Comparison of ENCODE assay signal across 16 cellular contexts in genomic region chr13:71309905-71310304, GRCh38.
"Had no signal": no experiment of that assay in that cellular context is flagged by ENCODE, and none has a peak within 500 bp of the region (broad histone marks: within the 10 kb centered on the region; RNA-seq: fewer than 3 reads in every experiment).

No MANE protein-coding gene starts in this region.

- DNase-seq: activated CD4-positive, alpha-beta memory T cell treated with anti-CD3 and anti-CD28 coated beads for 36 hours; activated CD4-positive, alpha-beta T cell treated with anti-CD3 and anti-CD28 coated beads for 36 hours; activated CD8-positive, alpha-beta memory T cell treated with anti-CD3 and anti-CD28 coated beads, Interleukin-2, amount 10 ng/mL, durations not matched to agents 7 days and 5 days; activated T-cell treated with anti-CD3 and anti-CD28 coated beads, Interleukin-2, amount 50 U/mL, for 1 hour; amniotic stem cell; caudate nucleus; glutamatergic neuron; midbrain; sigmoid colon; stimulated activated CD4-positive, alpha-beta T cell treated with anti-CD3 and anti-CD28 coated beads, Interleukin-2, amount 100 ng/mL, for 24 hours; stomach; T-helper 17 cell; upper lobe of right lung had no signal

- H3K9me3 ChIP-seq: esophagus muscularis mucosa, sigmoid colon, stomach, thoracic aorta, upper lobe of right lung had no signal

- ATAC-seq: activated CD4-positive, alpha-beta T cell treated with anti-CD3 and anti-CD28 coated beads for 36 hours; activated CD8-positive, alpha-beta memory T cell treated with anti-CD3 and anti-CD28 coated beads, Interleukin-2, amount 10 ng/mL, durations not matched to agents 7 days and 5 days; T-helper 17 cell; upper lobe of right lung had no signal

- H3K4me3 ChIP-seq: esophagus muscularis mucosa, lung, sigmoid colon, stomach, thoracic aorta, upper lobe of right lung had no signal

- H3K4me1 ChIP-seq: esophagus muscularis mucosa, sigmoid colon, upper lobe of right lung had no signal

- H3K27ac ChIP-seq: esophagus muscularis mucosa, sigmoid colon, stomach, thoracic aorta, upper lobe of right lung had no signal

- H3K27me3 ChIP-seq: esophagus muscularis mucosa, sigmoid colon, stomach, upper lobe of right lung had no signal

- H3K36me3 ChIP-seq: esophagus muscularis mucosa, sigmoid colon, stomach, thoracic aorta, upper lobe of right lung had no signal
